ENCODE assay signal across 9 cellular contexts in the genomic region with DNA sequence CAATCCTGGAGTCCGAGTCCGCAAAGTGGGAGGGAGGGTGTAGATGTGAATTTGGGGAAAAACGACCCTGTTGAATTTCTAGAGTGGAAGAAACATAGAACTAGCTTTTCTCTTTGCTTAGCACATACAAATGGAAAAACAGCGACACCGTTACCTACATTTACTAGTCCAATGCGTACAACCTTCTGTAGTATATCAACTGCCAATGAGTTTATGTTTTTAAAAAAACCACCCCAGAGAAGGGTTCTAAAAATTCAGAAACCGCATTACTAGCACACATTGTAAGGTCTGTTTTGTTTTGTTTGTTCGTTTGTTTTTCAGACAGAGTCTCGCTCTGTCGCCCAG. TPM values are rescaled to one million over a fixed set of nuclear protein-coding genes. Genes with fewer than 3 reads are reported as not detected.
DNase-seq lines count a peak whose midpoint lies in the region; ATAC-seq and TF ChIP-seq lines count a peak whose summit lies in the region.
"Had no signal": no experiment of that assay in that cellular context is flagged by ENCODE, and none has a peak within 500 bp of the region (broad histone marks: within the 10 kb centered on the region; RNA-seq: fewer than 3 reads in every experiment).

No MANE protein-coding gene starts in this region.

- H3K36me3 Mint-ChIP-seq in activated CD8-positive, alpha-beta memory T cell treated with anti-CD3 and anti-CD28 coated beads, Interleukin-2, amount 10 ng/mL, durations not matched to agents 7 days and 5 days = peaks cover 22% of the 10 kb centered on the region
- no peaks in the 10 kb centered on the region for H3K36me3 Mint-ChIP-seq in natural killer cell

- intact Hi-C loops in natural killer cell (cut with micrococcal nuclease) (loop anchor here (1.0 kb wide), 1 partner anchor 61 kb away; a partner anchor contains a TSS), posterior cingulate gyrus (cut with DNase I) (loop anchor here (2.0 to 5.0 kb wide), 2 partner anchors 58 to 239 kb away; a partner anchor contains a TSS)

- peaks cover 15% of the 10 kb centered on the region for H3K27me3 Mint-ChIP-seq in activated CD8-positive, alpha-beta memory T cell treated with anti-CD3 and anti-CD28 coated beads, Interleukin-2, amount 10 ng/mL, durations not matched to agents 7 days and 5 days
- peaks cover 11 to 33% of the 10 kb centered on the region in 2 donors for H3K27me3 Mint-ChIP-seq in natural killer cell (ENCODE audit: low read depth in 2 of 2)

- no peak for TF ChIP-seq CTCF in natural killer cell (IDR thresholded peaks at IDR 0.05)

- CTCF ChIA-PET in activated CD8-positive, alpha-beta memory T cell treated with anti-CD3 and anti-CD28 coated beads, Interleukin-2, amount 10 ng/mL, durations not matched to agents 7 days and 5 days (lab: Charles Lee) = no interaction called here

- no peak for DNase-seq in activated CD8-positive, alpha-beta memory T cell treated with anti-CD3 and anti-CD28 coated beads, Interleukin-2, amount 10 ng/mL, durations not matched to agents 7 days and 5 days
- DNase-seq in activated CD8-positive, alpha-beta memory T cell treated with anti-CD3 and anti-CD28 coated beads, Interleukin-2, amount 50 U/mL, for 48 hours = no peak
- no peak for DNase-seq in caudate nucleus (lab: John Stamatoyannopoulos, UW)
- no peak for DNase-seq in natural killer cell
- DNase-seq in globus pallidus (ENCODE audit: low spot score) = no peak
- DNase-seq in posterior cingulate gyrus = no peak
- DNase-seq in EL = no peak

- no peaks in the 10 kb centered on the region for H3K9me3 Mint-ChIP-seq in activated CD8-positive, alpha-beta memory T cell treated with anti-CD3 and anti-CD28 coated beads, Interleukin-2, amount 10 ng/mL, durations not matched to agents 7 days and 5 days (ENCODE audit: low read depth)
- H3K9me3 Mint-ChIP-seq in natural killer cell = no peaks in the 10 kb centered on the region

- ATAC-seq in activated CD8-positive, alpha-beta memory T cell treated with anti-CD3 and anti-CD28 coated beads, Interleukin-2, amount 10 ng/mL, durations not matched to agents 7 days and 5 days = no peak
- peak; percentile 23 for ATAC-seq in HG03432 (IDR thresholded peaks at IDR 0.05; ENCODE audit: unreplicated experiment)
- peak in 1 of 3 donors; percentile 9 for ATAC-seq in natural killer cell

- H3K4me1 Mint-ChIP-seq in activated CD8-positive, alpha-beta memory T cell treated with anti-CD3 and anti-CD28 coated beads, Interleukin-2, amount 10 ng/mL, durations not matched to agents 7 days and 5 days = peaks cover 24% of the 10 kb centered on the region
- peaks cover 20 to 26% of the 10 kb centered on the region in 2 donors for H3K4me1 Mint-ChIP-seq in natural killer cell

- peak overlapping the region; percentile 97 for H3K27ac Mint-ChIP-seq in activated CD8-positive, alpha-beta memory T cell treated with anti-CD3 and anti-CD28 coated beads, Interleukin-2, amount 10 ng/mL, durations not matched to agents 7 days and 5 days
- peak overlapping the region; percentile 96 to 99 for H3K27ac Mint-ChIP-seq in natural killer cell

- peak overlapping the region; percentile 92 for H3K4me3 Mint-ChIP-seq in activated CD8-positive, alpha-beta memory T cell treated with anti-CD3 and anti-CD28 coated beads, Interleukin-2, amount 10 ng/mL, durations not matched to agents 7 days and 5 days
- peak overlapping the region; percentile 95 for H3K4me3 Mint-ChIP-seq in natural killer cell

- peak overlapping the region; percentile 44 for H3K27ac ChIP-seq in caudate nucleus (ENCODE audit: low read depth, low read length)

RNA-seq across cellular contexts. Expression of a gene that starts 0.3 kb away (rescaled TPM):
- 10 to 100 TPM; 71.0 to 78.2 TPM for total RNA-seq in activated CD8-positive, alpha-beta memory T cell treated with anti-CD3 and anti-CD28 coated beads, Interleukin-2, amount 10 ng/mL, durations not matched to agents 7 days and 5 days
- 10 to 100 TPM; 59.8 to 84.7 (median 64.6) TPM for total RNA-seq in natural killer cell

RNA-seq across cellular contexts. Expression of a gene that starts 45.6 kb away (rescaled TPM):
- not detected for total RNA-seq in activated CD8-positive, alpha-beta memory T cell treated with anti-CD3 and anti-CD28 coated beads, Interleukin-2, amount 10 ng/mL, durations not matched to agents 7 days and 5 days
- not detected for total RNA-seq in natural killer cell
- total RNA-seq: glomerular endothelial cell had no signal

RNA-seq across cellular contexts. Expression of a gene that starts 59.2 kb away (rescaled TPM):
- total RNA-seq in activated CD8-positive, alpha-beta memory T cell treated with anti-CD3 and anti-CD28 coated beads, Interleukin-2, amount 10 ng/mL, durations not matched to agents 7 days and 5 days = 100 to 1,000 TPM; 111 to 128 TPM
- 10 to 100 TPM; 34.3 to 43.8 (median 42.0) TPM for total RNA-seq in natural killer cell
